ENCODE assay signal across 6 cellular contexts in the genomic region with DNA sequence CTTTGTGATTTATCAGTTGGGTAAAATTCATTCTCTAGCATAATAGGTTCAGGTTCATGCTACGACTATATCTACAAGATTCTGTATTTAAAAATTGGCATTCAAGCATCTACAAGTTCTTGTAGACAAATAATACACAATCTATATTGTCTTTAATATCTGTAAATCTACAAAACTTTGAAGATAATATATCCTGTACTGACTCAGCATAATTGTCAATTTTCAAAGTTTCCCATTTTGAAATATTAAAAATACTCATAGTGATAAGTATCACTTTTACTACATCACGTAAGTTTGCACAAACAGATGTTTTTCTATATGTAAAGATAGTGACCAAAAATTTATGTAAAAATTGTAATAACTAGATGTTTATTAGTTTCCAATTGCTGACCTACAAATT.
"Had no signal": no experiment of that assay in that cellular context is flagged by ENCODE, and none has a peak within 500 bp of the region (broad histone marks: within the 10 kb centered on the region; RNA-seq: fewer than 3 reads in every experiment).

No MANE protein-coding gene starts in this region.

- H3K9ac ChIP-seq: KMS-11 had no signal

- DNase-seq: KBM-7, KG1 had no signal

- H3K4me3 ChIP-seq: K562 had no signal

- FAIRE-seq: HTR-8/SVneo, K562 had no signal

- ATAC-seq: K562 had no signal

- H3K4me2 ChIP-seq: KMS-11 had no signal

- H3K27ac ChIP-seq: HL-60, KMS-11 had no signal
